ENCODE assay signal across 27 cellular contexts in genomic region chr11:107550304-107550703, GRCh38. TPM values are rescaled to one million over a fixed set of nuclear protein-coding genes. Genes with fewer than 3 reads are reported as not detected.
"Had no signal": no experiment of that assay in that cellular context is flagged by ENCODE, and none has a peak within 500 bp of the region (broad histone marks: within the 10 kb centered on the region; RNA-seq: fewer than 3 reads in every experiment).

No MANE protein-coding gene starts in this region.

- DNase-seq: dorsolateral prefrontal cortex; effector CD8-positive, alpha-beta T cell; esophagus squamous epithelium; foreskin melanocyte; glutamatergic neuron; heart right ventricle; hippocampal formation; left cardiac atrium; left ventricle myocardium superior; mammary epithelial cell; mesendoderm; midbrain; naive thymus-derived CD4-positive, alpha-beta T cell; stimulated activated CD4-positive, alpha-beta T cell treated with anti-CD3 and anti-CD28 coated beads, Interleukin-12 subunit alpha, Interleukin-12 subunit beta, amount 100 ng/mL, for 4 hours; stimulated activated CD4-positive, alpha-beta T cell treated with anti-CD3 and anti-CD28 coated beads, Interleukin-1b, Interleukin-23, amount 100 ng/mL, for 48 hours; stimulated activated CD4-positive, alpha-beta T cell treated with anti-CD3 and anti-CD28 coated beads, Interleukin-4, amount 100 ng/mL, for 1 hour; stimulated activated CD8-positive, alpha-beta memory T cell treated with anti-CD3 and anti-CD28 coated beads, Interleukin-4, amount 100 ng/mL, for 48 hours; stimulated activated naive CD4-positive, alpha-beta T cell; stimulated activated naive CD8-positive, alpha-beta T cell treated with anti-CD3 and anti-CD28 coated beads, Interleukin-15, amount 100 ng/mL, for 72 hours; transverse colon had no signal

- ATAC-seq: heart right ventricle; left cardiac atrium; left ventricle myocardium superior; naive thymus-derived CD4-positive, alpha-beta T cell; sciatic nerve; stimulated activated naive CD8-positive, alpha-beta T cell treated with anti-CD3 and anti-CD28 coated beads, Interleukin-15, amount 100 ng/mL, for 72 hours had no signal

- H3K4me3 ChIP-seq: dorsolateral prefrontal cortex, esophagus squamous epithelium, heart right ventricle, neural progenitor cell, smooth muscle cell, suprapubic skin, transverse colon had no signal

- H3K36me3 ChIP-seq: neural progenitor cell had no signal

- H3K27ac ChIP-seq: dorsolateral prefrontal cortex, esophagus squamous epithelium, heart right ventricle, neural progenitor cell, parathyroid adenoma, suprapubic skin, transverse colon had no signal

- H3K9me3 ChIP-seq: esophagus squamous epithelium, heart right ventricle, suprapubic skin, transverse colon had no signal

- H3K4me1 ChIP-seq: heart right ventricle, neural progenitor cell, parathyroid adenoma, transverse colon had no signal

- H3K27me3 ChIP-seq: dorsolateral prefrontal cortex, esophagus squamous epithelium, heart right ventricle, neural progenitor cell, suprapubic skin, transverse colon had no signal

RNA-seq across cellular contexts. Expression of gene ELMOD1, which starts 40.6 kb away (rescaled TPM):
- total RNA-seq: epithelial cell of proximal tubule; esophagus squamous epithelium; mucosa of gallbladder; naive thymus-derived CD4-positive, alpha-beta T cell had no signal
- polyA plus RNA-seq: naive thymus-derived CD4-positive, alpha-beta T cell had no signal
